Comparison of ENCODE assay signal across 20 cellular contexts in genomic region chr16:4792951-4793513, GRCh38. TPM values are rescaled to one million over a fixed set of nuclear protein-coding genes. Genes with fewer than 3 reads are reported as not detected.
DNase-seq lines count a peak whose midpoint lies in the region; ATAC-seq, FAIRE-seq and TF ChIP-seq lines count a peak whose summit lies in the region.
"Had no signal": no experiment of that assay in that cellular context is flagged by ENCODE, and none has a peak within 500 bp of the region (broad histone marks: within the 10 kb centered on the region; RNA-seq: fewer than 3 reads in every experiment).

No MANE protein-coding gene starts in this region.

- no TSS peak for BruUV-seq in HepG2 (replicated peaks; lab: Mats Ljungman, UMichigan)

- H3K36me3 ChIP-seq in NT2/D1 (ENCODE audit: insufficient read depth, insufficient read length, low read length) (peaks cover 21% of the 10 kb centered on the region), HepG2 (replicated peaks in 1 of 2; ENCODE audit: control insufficient read depth in 1 of 2, insufficient read depth in 2 of 2, low read length in 2 of 2) (no peaks in the 10 kb centered on the region), small intestine (ENCODE audit: control insufficient read depth in 2 of 2, insufficient read depth in 2 of 2, low read length in 2 of 2) (no peaks in the 10 kb centered on the region)
- H3K36me3 ChIP-seq: HAP-1 had no signal

- TF ChIP-seq RAD21 in HepG2 (CRISPR knock-in tag; IDR thresholded peaks at IDR 0.05) = no peak

- ATAC-seq in HepG2 = peak; percentile 27
- no peak for ATAC-seq in esophagus mucosa
- ATAC-seq in GM19397 (IDR thresholded peaks at IDR 0.05; ENCODE audit: unreplicated experiment) = no peak
- ATAC-seq: CD8-positive, alpha-beta T cell had no signal

- POLR2A ChIA-PET in HepG2 (lab: Yijun Ruan, JAX) = interaction anchor here (1.2 to 1.3 kb wide), 2 partner anchors 10 to 24 kb away, joined by 3 read pairs; partner anchors contain the start of gene ROGDI

- H4K20me1 ChIP-seq in HepG2 (ENCODE audit: insufficient read depth, low read length) = no peaks in the 10 kb centered on the region
- H4K20me1 ChIP-seq: BLaER1 had no signal

- peak overlapping the region; percentile 51 for H3K4me2 ChIP-seq in HepG2 (ENCODE audit: low read depth, low read length)
- H3K4me2 ChIP-seq: BLaER1 had no signal

- H3K9me3 ChIP-seq in NT2/D1 (ENCODE audit: insufficient read depth, low read length) (no peaks in the 10 kb centered on the region), HepG2 (ENCODE audit: low read length) (no peaks in the 10 kb centered on the region), small intestine (ENCODE audit: control insufficient read depth, low read depth) (no peaks in the 10 kb centered on the region)
- H3K9me3 ChIP-seq: BLaER1, HAP-1 had no signal

- intact Hi-C loops in HepG2 (cut with micrococcal nuclease; ENCODE audit: unreplicated experiment) = no loop called here

- no peak for TF ChIP-seq CTCF in HepG2 (CRISPR knock-in tag; IDR thresholded peaks at IDR 0.05)

- DNase-seq in NCI-H2171 treated with DMSO at 0.1 percent for 48 hours (lab: John Stamatoyannopoulos, UW) = peak; percentile 10
- DNase-seq in NCI-H2171 (lab: John Stamatoyannopoulos, UW) = no peak
- no peak for DNase-seq in NT2/D1 (ENCODE audit: low read depth, low spot score)
- peak; percentile 33 for DNase-seq in HepG2 (ENCODE audit: low spot score)
- DNase-seq in small intestine = peak; percentile 47
- no peak for DNase-seq in T-helper 1 cell
- DNase-seq: Calu3; CD8-positive, alpha-beta T cell; DMS79 treated with DMSO at 0.1 percent for 48 hours; GF-D8; IMR-90 had no signal

- no peak overlapping the region for H3K4me3 ChIP-seq in NT2/D1 (ENCODE audit: insufficient read length, low read depth)
- no peak overlapping the region for H3K4me3 ChIP-seq in HepG2 (replicated peaks in 1 of 3; ENCODE audit: insufficient read depth in 1 of 3, low read depth in 2 of 3, low read length in 3 of 3)
- no peak overlapping the region for H3K4me3 ChIP-seq in small intestine (ENCODE audit: low read depth in 1 of 2, low read length in 2 of 2)
- H3K4me3 ChIP-seq: BLaER1, HAP-1 had no signal

- WGBS in HepG2 (ENCODE audit: low lambda C conversion rate) = 32% methylated on average over 13 of the region's 13 CpGs
- WGBS in small intestine, 3 donors = 72 to 82% (median 74%) methylated on average over 13 of the region's 13 CpGs

- H3K27ac ChIP-seq in HepG2 (ENCODE audit: extremely low read length, insufficient read depth, low read length) (no peak overlapping the region), small intestine (ENCODE audit: low read depth in 1 of 2, low read length in 1 of 2) (no peak overlapping the region)
- H3K27ac ChIP-seq: 22Rv1, BLaER1 had no signal

- CTCF ChIA-PET in HepG2 (lab: Yijun Ruan, JAX; ENCODE audit: low intra/inter-chr PET ratio, low total read pairs) = no interaction called here

- H3K27me3 ChIP-seq in NT2/D1 (ENCODE audit: insufficient read depth, insufficient read length) (no peaks in the 10 kb centered on the region), HepG2 (ENCODE audit: control insufficient read depth in 1 of 2, insufficient read depth in 2 of 2, low read length in 2 of 2) (no peaks in the 10 kb centered on the region; a peak in 1 of 5 replicates), small intestine (ENCODE audit: control insufficient read depth in 2 of 2, insufficient read depth in 2 of 2, low read length in 2 of 2) (no peaks in the 10 kb centered on the region)
- H3K27me3 ChIP-seq: BLaER1 had no signal

- no peaks in the 10 kb centered on the region for H3K79me2 ChIP-seq in HepG2 (ENCODE audit: insufficient read depth, low read length)

- peaks cover 12% of the 10 kb centered on the region for H3K4me1 ChIP-seq in NT2/D1 (ENCODE audit: insufficient read depth, insufficient read length)
- peaks cover 41% of the 10 kb centered on the region for H3K4me1 ChIP-seq in HepG2 (ENCODE audit: insufficient read depth, low read length)
- H3K4me1 ChIP-seq in small intestine (ENCODE audit: control insufficient read depth in 2 of 2, insufficient read depth in 1 of 2, low read depth in 1 of 2, low read length in 1 of 2) = no peaks in the 10 kb centered on the region
- H3K4me1 ChIP-seq: HAP-1 had no signal

- in situ Hi-C loops in HepG2 (cut with HindIII; ENCODE audit: extremely low pct_ligation_motif_present, low pct_unique_long_range_greater_than_20kb) = no loop called here

- no peak for TF ChIP-seq POLR2A in HepG2 (IDR thresholded peaks at IDR 0.05; ENCODE audit: insufficient read depth in 1 of 2, low read depth in 2 of 2, low read length in 2 of 2)

- H2AFZ ChIP-seq in HepG2 (ENCODE audit: low read length) = no peak overlapping the region

- H3K9ac ChIP-seq in NT2/D1 (ENCODE audit: insufficient read length, low read depth) (peak overlapping the region; percentile 0), HepG2 (ENCODE audit: insufficient read depth, low read depth, low read length) (no peak overlapping the region)
- H3K9ac ChIP-seq: BLaER1 had no signal

- TF ChIP-seq EP300 in HepG2 (IDR thresholded peaks at IDR 0.05; ENCODE audit: low read depth in 2 of 2, low read length in 2 of 2) (no peak), HepG2 (CRISPR knock-in tag; IDR thresholded peaks at IDR 0.05; ENCODE audit: borderline replicate concordance) (no peak)

- FAIRE-seq in HepG2 (lab: Jason Lieb, UNC) (no peak), small intestine (lab: Jason Lieb, UNC) (no peak)

RNA-seq across cellular contexts. Expression of gene SMIM22, which starts 2.1 kb away (rescaled TPM):
- not detected in 2 replicates for total RNA-seq in HepG2 (2016; rRNA removed; fragmentation: Illumina TruSeq; extraction: Trizol)
- total RNA-seq in HepG2 (2016; cell fraction: cytosol; rRNA removed; fragmentation: Illumina TruSeq; extraction: Trizol; ENCODE audit: low read depth) = not detected in 2 replicates
- total RNA-seq in HepG2 (2016; cell fraction: insoluble cytoplasmic fraction; rRNA removed; fragmentation: Illumina TruSeq; extraction: Trizol) = not detected in 2 replicates
- total RNA-seq in HepG2 (2016; cell fraction: membrane; rRNA removed; fragmentation: Illumina TruSeq; extraction: Trizol) = not detected in 2 replicates
- total RNA-seq in HepG2 (2016; cell fraction: nucleus; rRNA removed; fragmentation: Illumina TruSeq; extraction: Trizol) = not detected in 2 replicates
- polyA plus RNA-seq in HepG2 (2011; rRNA removed) = not detected in 2 replicates
- not detected in 2 replicates for polyA plus RNA-seq in HepG2 (2011; cell fraction: cytosol; rRNA removed)
- polyA plus RNA-seq in HepG2 (2011; cell fraction: nucleus; rRNA removed) = not detected in 2 replicates
- 0.52 TPM in 1 of 2 replicates, not detected in the other for polyA plus RNA-seq in HepG2 (2012)
- polyA plus RNA-seq in HepG2 (2016; cell fraction: cytosol; fragmentation: Illumina TruSeq; extraction: Trizol; ENCODE audit: low read depth) = not detected in 2 replicates
- polyA plus RNA-seq in HepG2 (2016; cell fraction: insoluble cytoplasmic fraction; fragmentation: Illumina TruSeq; extraction: Trizol; ENCODE audit: low read depth) = not detected in 2 replicates
- not detected in 2 replicates for polyA plus RNA-seq in HepG2 (2016; cell fraction: membrane; fragmentation: Illumina TruSeq; extraction: Trizol; ENCODE audit: low read depth)
- not detected in 2 replicates for polyA plus RNA-seq in HepG2 (2016; cell fraction: nucleus; fragmentation: Illumina TruSeq; extraction: Trizol; ENCODE audit: insufficient read depth, low read depth)
- polyA minus RNA-seq in HepG2 (2011; rRNA and poly(A)+ RNA removed; ENCODE audit: low replicate concordance) = not detected in 2 replicates
- polyA minus RNA-seq in HepG2 (2011; cell fraction: cytosol; rRNA and poly(A)+ RNA removed) = not detected in 2 replicates
- polyA minus RNA-seq in HepG2 (2011; cell fraction: nucleus; rRNA and poly(A)+ RNA removed) = not detected in 2 replicates
- polyA plus RNA-seq in small intestine = 1,000 to 10,000 TPM in 1 of 3 donors, 100 to 1,000 TPM in 2; 603 to 1,710 (median 839) TPM
- 12.9 TPM for total RNA-seq in esophagus mucosa
- total RNA-seq: A673; CD8-positive, alpha-beta T cell; H4; IMR-90 had no signal
- polyA plus RNA-seq: AG04450, IMR-90 had no signal

RNA-seq across cellular contexts. Expression of gene SEPTIN12, which starts 4.9 kb away (rescaled TPM):
- 0.22 TPM in 1 of 2 replicates, not detected in the other for total RNA-seq in HepG2 (2016; rRNA removed; fragmentation: Illumina TruSeq; extraction: Trizol)
- total RNA-seq in HepG2 (2016; cell fraction: cytosol; rRNA removed; fragmentation: Illumina TruSeq; extraction: Trizol; ENCODE audit: low read depth) = not detected in 2 replicates
- not detected in 2 replicates for total RNA-seq in HepG2 (2016; cell fraction: insoluble cytoplasmic fraction; rRNA removed; fragmentation: Illumina TruSeq; extraction: Trizol)
- not detected in 2 replicates for total RNA-seq in HepG2 (2016; cell fraction: membrane; rRNA removed; fragmentation: Illumina TruSeq; extraction: Trizol)
- total RNA-seq in HepG2 (2016; cell fraction: nucleus; rRNA removed; fragmentation: Illumina TruSeq; extraction: Trizol) = not detected in 2 replicates
- polyA plus RNA-seq in HepG2 (2011; rRNA removed) = 0.31 TPM in 1 of 2 replicates, not detected in the other
- polyA plus RNA-seq in HepG2 (2011; cell fraction: cytosol; rRNA removed) = not detected in 2 replicates
- polyA plus RNA-seq in HepG2 (2011; cell fraction: nucleus; rRNA removed) = 0.29 and 0.43 TPM in 2 replicates
- 0.50 TPM in 1 of 2 replicates, not detected in the other for polyA plus RNA-seq in HepG2 (2012)
- polyA plus RNA-seq in HepG2 (2016; cell fraction: cytosol; fragmentation: Illumina TruSeq; extraction: Trizol; ENCODE audit: low read depth) = not detected in 2 replicates
- not detected in 2 replicates for polyA plus RNA-seq in HepG2 (2016; cell fraction: insoluble cytoplasmic fraction; fragmentation: Illumina TruSeq; extraction: Trizol; ENCODE audit: low read depth)
- polyA plus RNA-seq in HepG2 (2016; cell fraction: membrane; fragmentation: Illumina TruSeq; extraction: Trizol; ENCODE audit: low read depth) = not detected in 2 replicates
- not detected in 2 replicates for polyA plus RNA-seq in HepG2 (2016; cell fraction: nucleus; fragmentation: Illumina TruSeq; extraction: Trizol; ENCODE audit: insufficient read depth, low read depth)
- 0.89 TPM in 1 of 2 replicates, not detected in the other for polyA minus RNA-seq in HepG2 (2011; rRNA and poly(A)+ RNA removed; ENCODE audit: low replicate concordance)
- polyA minus RNA-seq in HepG2 (2011; cell fraction: cytosol; rRNA and poly(A)+ RNA removed) = not detected in 2 replicates
- polyA minus RNA-seq in HepG2 (2011; cell fraction: nucleus; rRNA and poly(A)+ RNA removed) = not detected in 2 replicates
- polyA plus RNA-seq in small intestine = not detected
- not detected for total RNA-seq in esophagus mucosa
- total RNA-seq: A673, Calu3, H4, HT-29, IMR-90 had no signal
- polyA plus RNA-seq: AG04450, IMR-90 had no signal

RNA-seq across cellular contexts. Expression of gene ROGDI, which starts 9.4 kb away (rescaled TPM):
- 16.8 and 19.2 TPM in 2 replicates for total RNA-seq in HepG2 (2016; rRNA removed; fragmentation: Illumina TruSeq; extraction: Trizol)
- total RNA-seq in HepG2 (2016; cell fraction: cytosol; rRNA removed; fragmentation: Illumina TruSeq; extraction: Trizol; ENCODE audit: low read depth) = 22.3 and 22.8 TPM in 2 replicates
- 15.4 and 17.5 TPM in 2 replicates for total RNA-seq in HepG2 (2016; cell fraction: insoluble cytoplasmic fraction; rRNA removed; fragmentation: Illumina TruSeq; extraction: Trizol)
- 24.2 and 30.2 TPM in 2 replicates for total RNA-seq in HepG2 (2016; cell fraction: membrane; rRNA removed; fragmentation: Illumina TruSeq; extraction: Trizol)
- 11.4 and 14.7 TPM in 2 replicates for total RNA-seq in HepG2 (2016; cell fraction: nucleus; rRNA removed; fragmentation: Illumina TruSeq; extraction: Trizol)
- 42.1 and 55.9 TPM in 2 replicates for polyA plus RNA-seq in HepG2 (2011; rRNA removed)
- 28.6 and 42.0 TPM in 2 replicates for polyA plus RNA-seq in HepG2 (2011; cell fraction: cytosol; rRNA removed)
- polyA plus RNA-seq in HepG2 (2011; cell fraction: nucleus; rRNA removed) = 210 and 224 TPM in 2 replicates
- 19.5 and 23.7 TPM in 2 replicates for polyA plus RNA-seq in HepG2 (2012)
- polyA plus RNA-seq in HepG2 (2016; cell fraction: cytosol; fragmentation: Illumina TruSeq; extraction: Trizol; ENCODE audit: low read depth) = 25.8 and 30.9 TPM in 2 replicates
- 20.1 TPM in 2 replicates for polyA plus RNA-seq in HepG2 (2016; cell fraction: insoluble cytoplasmic fraction; fragmentation: Illumina TruSeq; extraction: Trizol; ENCODE audit: low read depth)
- polyA plus RNA-seq in HepG2 (2016; cell fraction: membrane; fragmentation: Illumina TruSeq; extraction: Trizol; ENCODE audit: low read depth) = 27.7 and 34.1 TPM in 2 replicates
- polyA plus RNA-seq in HepG2 (2016; cell fraction: nucleus; fragmentation: Illumina TruSeq; extraction: Trizol; ENCODE audit: insufficient read depth, low read depth) = 40.1 and 43.8 TPM in 2 replicates
- polyA minus RNA-seq in HepG2 (2011; rRNA and poly(A)+ RNA removed; ENCODE audit: low replicate concordance) = 13.8 and 24.1 TPM in 2 replicates
- polyA minus RNA-seq in HepG2 (2011; cell fraction: cytosol; rRNA and poly(A)+ RNA removed) = 7.8 and 9.9 TPM in 2 replicates
- polyA minus RNA-seq in HepG2 (2011; cell fraction: nucleus; rRNA and poly(A)+ RNA removed) = 13.5 and 14.2 TPM in 2 replicates
- 10 to 100 TPM; 28.6 to 84.1 (median 31.0) TPM for polyA plus RNA-seq in small intestine
- 21.3 TPM for total RNA-seq in esophagus mucosa

RNA-seq across cellular contexts. Expression of gene ZNF500, which starts 26.1 kb away (rescaled TPM):
- total RNA-seq in HepG2 (2016; rRNA removed; fragmentation: Illumina TruSeq; extraction: Trizol) (8.1 and 12.2 TPM in 2 replicates), esophagus mucosa (5.2 TPM)
- total RNA-seq in HepG2 (2016; cell fraction: cytosol; rRNA removed; fragmentation: Illumina TruSeq; extraction: Trizol; ENCODE audit: low read depth) = 1.6 and 1.9 TPM in 2 replicates
- 8.1 and 12.2 TPM in 2 replicates for total RNA-seq in HepG2 (2016; cell fraction: insoluble cytoplasmic fraction; rRNA removed; fragmentation: Illumina TruSeq; extraction: Trizol)
- 3.8 and 4.4 TPM in 2 replicates for total RNA-seq in HepG2 (2016; cell fraction: membrane; rRNA removed; fragmentation: Illumina TruSeq; extraction: Trizol)
- 9.6 and 15.9 TPM in 2 replicates for total RNA-seq in HepG2 (2016; cell fraction: nucleus; rRNA removed; fragmentation: Illumina TruSeq; extraction: Trizol)
- polyA plus RNA-seq in HepG2 (2011; rRNA removed) (6.1 and 7.4 TPM in 2 replicates), small intestine (10 to 100 TPM in 1 of 3 donors, 1 to 10 TPM in 2; 2.0 to 10.3 (median 3.0) TPM)
- polyA plus RNA-seq in HepG2 (2011; cell fraction: cytosol; rRNA removed) = 3.0 and 4.9 TPM in 2 replicates
- polyA plus RNA-seq in HepG2 (2011; cell fraction: nucleus; rRNA removed) = 17.2 and 20.4 TPM in 2 replicates
- polyA plus RNA-seq in HepG2 (2012) = 3.2 and 3.5 TPM in 2 replicates
- polyA plus RNA-seq in HepG2 (2016; cell fraction: cytosol; fragmentation: Illumina TruSeq; extraction: Trizol; ENCODE audit: low read depth) = 0.76 and 0.78 TPM in 2 replicates
- polyA plus RNA-seq in HepG2 (2016; cell fraction: insoluble cytoplasmic fraction; fragmentation: Illumina TruSeq; extraction: Trizol; ENCODE audit: low read depth) = 5.1 and 5.9 TPM in 2 replicates
- 1.9 and 2.5 TPM in 2 replicates for polyA plus RNA-seq in HepG2 (2016; cell fraction: membrane; fragmentation: Illumina TruSeq; extraction: Trizol; ENCODE audit: low read depth)
- polyA plus RNA-seq in HepG2 (2016; cell fraction: nucleus; fragmentation: Illumina TruSeq; extraction: Trizol; ENCODE audit: insufficient read depth, low read depth) = 19.3 and 24.8 TPM in 2 replicates
- 17.1 and 19.6 TPM in 2 replicates for polyA minus RNA-seq in HepG2 (2011; rRNA and poly(A)+ RNA removed; ENCODE audit: low replicate concordance)
- polyA minus RNA-seq in HepG2 (2011; cell fraction: cytosol; rRNA and poly(A)+ RNA removed) = 2.6 and 3.3 TPM in 2 replicates
- polyA minus RNA-seq in HepG2 (2011; cell fraction: nucleus; rRNA and poly(A)+ RNA removed) = 11.8 and 12.1 TPM in 2 replicates

RNA-seq across cellular contexts. Expression of gene GLYR1, which starts 54.1 kb away (rescaled TPM):
- total RNA-seq in HepG2 (2016; rRNA removed; fragmentation: Illumina TruSeq; extraction: Trizol) = 48.7 and 65.0 TPM in 2 replicates
- total RNA-seq in HepG2 (2016; cell fraction: cytosol; rRNA removed; fragmentation: Illumina TruSeq; extraction: Trizol; ENCODE audit: low read depth) = 15.9 and 19.4 TPM in 2 replicates
- 45.2 and 62.7 TPM in 2 replicates for total RNA-seq in HepG2 (2016; cell fraction: insoluble cytoplasmic fraction; rRNA removed; fragmentation: Illumina TruSeq; extraction: Trizol)
- 15.9 and 18.0 TPM in 2 replicates for total RNA-seq in HepG2 (2016; cell fraction: membrane; rRNA removed; fragmentation: Illumina TruSeq; extraction: Trizol)
- total RNA-seq in HepG2 (2016; cell fraction: nucleus; rRNA removed; fragmentation: Illumina TruSeq; extraction: Trizol) = 42.0 and 52.4 TPM in 2 replicates
- 28.3 and 35.0 TPM in 2 replicates for polyA plus RNA-seq in HepG2 (2011; rRNA removed)
- 19.7 and 20.6 TPM in 2 replicates for polyA plus RNA-seq in HepG2 (2011; cell fraction: cytosol; rRNA removed)
- polyA plus RNA-seq in HepG2 (2011; cell fraction: nucleus; rRNA removed) = 37.8 and 42.0 TPM in 2 replicates
- 24.7 and 35.3 TPM in 2 replicates for polyA plus RNA-seq in HepG2 (2012)
- polyA plus RNA-seq in HepG2 (2016; cell fraction: cytosol; fragmentation: Illumina TruSeq; extraction: Trizol; ENCODE audit: low read depth) = 5.7 and 7.1 TPM in 2 replicates
- 52.7 and 61.5 TPM in 2 replicates for polyA plus RNA-seq in HepG2 (2016; cell fraction: insoluble cytoplasmic fraction; fragmentation: Illumina TruSeq; extraction: Trizol; ENCODE audit: low read depth)
- 9.9 and 13.3 TPM in 2 replicates for polyA plus RNA-seq in HepG2 (2016; cell fraction: membrane; fragmentation: Illumina TruSeq; extraction: Trizol; ENCODE audit: low read depth)
- polyA plus RNA-seq in HepG2 (2016; cell fraction: nucleus; fragmentation: Illumina TruSeq; extraction: Trizol; ENCODE audit: insufficient read depth, low read depth) = 79.5 and 95.5 TPM in 2 replicates
- 31.8 and 71.0 TPM in 2 replicates for polyA minus RNA-seq in HepG2 (2011; rRNA and poly(A)+ RNA removed; ENCODE audit: low replicate concordance)
- polyA minus RNA-seq in HepG2 (2011; cell fraction: cytosol; rRNA and poly(A)+ RNA removed) = 7.9 and 8.7 TPM in 2 replicates
- 30.6 and 30.8 TPM in 2 replicates for polyA minus RNA-seq in HepG2 (2011; cell fraction: nucleus; rRNA and poly(A)+ RNA removed)
- polyA plus RNA-seq in small intestine = 10 to 100 TPM; 43.0 to 66.9 (median 60.2) TPM
- total RNA-seq in esophagus mucosa = 49.9 TPM

Comparison
In these comparisons a context has a peak if more than half of its experiments do, and no peak if none do; other contexts are left out.
1. DNase-seq: peak in NCI-H2171 treated with DMSO at 0.1 percent for 48 hours (single experiment), HepG2 (single experiment) and small intestine (single experiment); none in NCI-H2171 (single experiment), NT2/D1 (single experiment) and T-helper 1 cell (0 of 5).
2. RNA of gene SMIM22, which starts 2.1 kb away (total RNA-seq): 12.9 TPM in esophagus mucosa (single experiment); not detected in HepG2; every median in the first group is over 10 times any median in the second.